In genomic region chr14:93906341-93907329, GRCh38 we compare ENCODE assay signal across 1 cellular context.
TF ChIP-seq lines count a peak whose summit lies in the region.

No MANE protein-coding gene starts in this region.

TF ChIP-seq in GM12878, 131 proteins besides CTCF, POLR2A, EP300 and RAD21 (continued from another document):
- TF ChIP-seq BCLAF1 (IDR thresholded peaks at IDR 0.05) (no peak), SKIL (IDR thresholded peaks at IDR 0.05; ENCODE audit: low read depth, poor library complexity, severe bottlenecking) (no peak), ELK1 (IDR thresholded peaks at IDR 0.05; ENCODE audit: low read depth, low read length) (peak; percentile 70), ZNF687 (IDR thresholded peaks at IDR 0.05) (no peak), GABPA (IDR thresholded peaks at IDR 0.05; ENCODE audit: low read depth) (peak; percentile 45; the same call in 1 of the 2 replicates), CHD4 (IDR thresholded peaks at IDR 0.05) (no peak), ZNF274 (IDR thresholded peaks at IDR 0.05; ENCODE audit: insufficient read depth, insufficient read length) (no peak), ATF2 (IDR thresholded peaks at IDR 0.05; ENCODE audit: low read length) (no peak), SMC3 (IDR thresholded peaks at IDR 0.05; ENCODE audit: borderline replicate concordance, low read length) (peak; percentile 54)
